16 cellular contexts compared by ENCODE assay signal in genomic region chr12:122830517-122831214, GRCh38. TPM values are rescaled to one million over a fixed set of nuclear protein-coding genes. Genes with fewer than 3 reads are reported as not detected.
DNase-seq lines count a peak whose midpoint lies in the region; ATAC-seq and TF ChIP-seq lines count a peak whose summit lies in the region.
"Had no signal": no experiment of that assay in that cellular context is flagged by ENCODE, and none has a peak within 500 bp of the region (broad histone marks: within the 10 kb centered on the region; RNA-seq: fewer than 3 reads in every experiment).

No MANE protein-coding gene starts in this region.

- WGBS in right cardiac atrium = 69% methylated on average over 7 of the region's 7 CpGs

- no peaks in the 10 kb centered on the region for H3K4me1 ChIP-seq in right cardiac atrium (ENCODE audit: control insufficient read depth, insufficient read depth, low read length)

- no peaks in the 10 kb centered on the region for H3K9me3 ChIP-seq in right cardiac atrium (ENCODE audit: control insufficient read depth, low read length)

- DNase-seq in GM04504 (ENCODE audit: low read depth) (peak; percentile 54), MV-4-11 (lab: John Stamatoyannopoulos, UW) (peak; percentile 55), erythroblast (lab: John Stamatoyannopoulos, UW) (peak; percentile 34 to 80), renal cortical epithelial cell (ENCODE audit: low read depth) (peak; percentile 75), right cardiac atrium (no peak), NCI-H748 treated with DMSO at 0.1 percent for 48 hours (lab: John Stamatoyannopoulos, UW) (no peak)
- DNase-seq in activated CD8-positive, alpha-beta memory T cell treated with anti-CD3 and anti-CD28 coated beads, Interleukin-2, amount 50 U/mL, for 48 hours = no peak
- DNase-seq: activated CD4-positive, alpha-beta T cell treated with anti-CD3 and anti-CD28 coated beads, Interleukin-2, amount 10 ng/mL, durations not matched to agents 24 days and 14 days; amygdala; DMS79; NCI-H1694; Right ventricle myocardium superior had no signal

- H3K27me3 ChIP-seq in right cardiac atrium (ENCODE audit: control insufficient read depth, insufficient read depth) = no peaks in the 10 kb centered on the region

- H3K27ac ChIP-seq in right cardiac atrium (ENCODE audit: low read length) = no peak overlapping the region
- H3K27ac ChIP-seq: parathyroid adenoma had no signal

- TF ChIP-seq POLR2A in erythroblast (IDR thresholded peaks at IDR 0.05; ENCODE audit: low read length) = no peak

- no peak overlapping the region for H3K4me3 ChIP-seq in right cardiac atrium (ENCODE audit: low read length)
- H3K4me3 ChIP-seq: GM23338 had no signal

- ATAC-seq in HG02798 (IDR thresholded peaks at IDR 0.05; ENCODE audit: poor library complexity, unreplicated experiment) (no peak), right cardiac atrium (no peak)
- ATAC-seq: GM23338, left lobe of liver had no signal

- intact Hi-C loops in right cardiac atrium (cut with DNase I) = no loop called here

RNA-seq across cellular contexts. Expression of gene HIP1R, which starts 4.6 kb away (rescaled TPM):
- total RNA-seq in renal cortical epithelial cell (90.6 and 93.9 TPM in 2 replicates), right cardiac atrium (10 to 100 TPM; 25.0 to 48.7 (median 34.2) TPM)
- 34.9 TPM for polyA plus RNA-seq in right cardiac atrium

RNA-seq across cellular contexts. Expression of gene CCDC62, which starts 56.3 kb away (rescaled TPM):
- 0.65 and 1.2 TPM in 2 replicates for total RNA-seq in renal cortical epithelial cell
- total RNA-seq in right cardiac atrium = 1 to 10 TPM in 2 of 4 donors, under 1 TPM in 2; 0.88 to 1.4 (median 1.1) TPM
- 0.07 TPM for polyA plus RNA-seq in right cardiac atrium

Comparison
In these comparisons a context has a peak if more than half of its experiments do, and no peak if none do; other contexts are left out.
1. DNase-seq: peak in GM04504 (single experiment), MV-4-11 (single experiment), erythroblast (2 of 2) and renal cortical epithelial cell (single experiment); none in activated CD8-positive, alpha-beta memory T cell treated with anti-CD3 and anti-CD28 coated beads, Interleukin-2, amount 50 U/mL, for 48 hours (single experiment), right cardiac atrium (0 of 3) and NCI-H748 treated with DMSO at 0.1 percent for 48 hours (single experiment).